In the genomic region with DNA sequence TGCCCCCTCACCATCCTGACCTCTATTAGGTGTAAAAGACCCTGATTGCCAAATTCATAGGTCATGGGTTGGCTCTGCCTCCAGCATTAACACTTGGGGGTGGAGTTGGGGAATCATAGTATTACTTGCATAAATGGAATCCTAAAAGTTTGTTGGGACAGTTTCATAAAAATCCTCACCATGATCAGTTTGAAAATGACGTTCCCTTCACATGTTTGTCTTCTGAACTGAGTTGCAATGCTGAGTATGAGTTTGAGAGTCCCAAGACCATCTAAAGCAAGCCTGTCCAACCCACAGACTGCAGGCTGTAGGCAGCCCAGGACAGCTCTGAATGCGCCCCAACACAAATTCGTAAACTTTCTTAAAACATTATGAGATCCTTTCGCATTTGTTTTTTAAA, we compare ENCODE assay signal across 15 cellular contexts. TPM values are rescaled to one million over a fixed set of nuclear protein-coding genes. Genes with fewer than 3 reads are reported as not detected.
DNase-seq lines count a peak whose midpoint lies in the region; ATAC-seq and TF ChIP-seq lines count a peak whose summit lies in the region.
"Had no signal": no experiment of that assay in that cellular context is flagged by ENCODE, and none has a peak within 500 bp of the region (broad histone marks: within the 10 kb centered on the region; RNA-seq: fewer than 3 reads in every experiment).

No MANE protein-coding gene starts in this region.

- no peaks in the 10 kb centered on the region for H3K9me3 Mint-ChIP-seq in stimulated activated naive CD8-positive, alpha-beta T cell treated with anti-CD3 and anti-CD28 coated beads, Interleukin-15, amount 100 ng/mL, for 72 hours
- H3K9me3 Mint-ChIP-seq: activated naive CD4-positive, alpha-beta T cell treated with anti-CD3 and anti-CD28 coated beads, Interleukin-2, amount 50 U/mL, for 72 hours; memory B cell had no signal

- H3K27me3 ChIP-seq in duodenal mucosa (ENCODE audit: control insufficient read depth in 1 of 2, insufficient read depth in 2 of 2, low read length in 2 of 2) = no peaks in the 10 kb centered on the region
- H3K27me3 ChIP-seq in muscle layer of duodenum (ENCODE audit: low read depth, low read length) = no peaks in the 10 kb centered on the region
- H3K27me3 ChIP-seq in uterus = no peaks in the 10 kb centered on the region
- H3K27me3 ChIP-seq: BE2C had no signal

- intact Hi-C loops in uterus (cut with DNase I; ENCODE audit: low total_unique reads) = no loop called here

- TF ChIP-seq CTCF in uterus (IDR thresholded peaks at IDR 0.05) = no peak

- TF ChIP-seq POLR2A in uterus (IDR thresholded peaks at IDR 0.05) = no peak

- H3K27ac ChIP-seq in duodenal mucosa (ENCODE audit: low read depth, low read length) (peak overlapping the region; percentile 33), muscle layer of duodenum (ENCODE audit: low read length) (peak overlapping the region; percentile 4), uterus (peak overlapping the region; percentile 46 to 65)
- H3K27ac ChIP-seq: SK-N-MC had no signal

- H3K9ac ChIP-seq in duodenal mucosa (ENCODE audit: low read depth in 1 of 2, low read length in 2 of 2) = no peak overlapping the region

- no peaks in the 10 kb centered on the region for H3K36me3 ChIP-seq in duodenal mucosa (ENCODE audit: control insufficient read depth in 1 of 2, insufficient read depth in 2 of 2, low read length in 2 of 2)
- no peaks in the 10 kb centered on the region for H3K36me3 ChIP-seq in muscle layer of duodenum (ENCODE audit: control insufficient read depth in 1 of 2, insufficient read depth in 2 of 2, low read length in 2 of 2)
- H3K36me3 ChIP-seq in uterus = no peaks in the 10 kb centered on the region
- H3K36me3 ChIP-seq: BE2C had no signal

- H3K9me3 ChIP-seq in duodenal mucosa (ENCODE audit: control insufficient read depth in 1 of 2, low read length in 2 of 2) = no peaks in the 10 kb centered on the region
- no peaks in the 10 kb centered on the region for H3K9me3 ChIP-seq in muscle layer of duodenum (ENCODE audit: control insufficient read depth in 1 of 2, low read length in 2 of 2)
- no peaks in the 10 kb centered on the region for H3K9me3 ChIP-seq in uterus
- H3K9me3 ChIP-seq: BE2C had no signal

- peak; percentile 3 for ATAC-seq in stimulated activated naive CD8-positive, alpha-beta T cell treated with anti-CD3 and anti-CD28 coated beads, Interleukin-15, Interleukin-2, amounts not matched to agents 100 U/mL and 50 U/mL, for 24 hours
- ATAC-seq in stimulated activated naive CD8-positive, alpha-beta T cell treated with anti-CD3 and anti-CD28 coated beads, Interleukin-15, amount 100 ng/mL, for 72 hours = no peak
- ATAC-seq in HG02571 (IDR thresholded peaks at IDR 0.05; ENCODE audit: unreplicated experiment) = no peak
- ATAC-seq: activated CD8-positive, alpha-beta memory T cell treated with anti-CD3 and anti-CD28 coated beads, Interleukin-2, amount 10 ng/mL, durations not matched to agents 7 days and 5 days had no signal

- H3K27me3 Mint-ChIP-seq in stimulated activated naive CD8-positive, alpha-beta T cell treated with anti-CD3 and anti-CD28 coated beads, Interleukin-15, amount 100 ng/mL, for 72 hours = no peaks in the 10 kb centered on the region
- H3K27me3 Mint-ChIP-seq: memory B cell had no signal

- H3K4me1 ChIP-seq in duodenal mucosa (ENCODE audit: control insufficient read depth in 1 of 2, insufficient read depth in 2 of 2, low read length in 2 of 2) = peaks cover 35 to 52% of the 10 kb centered on the region in 2 donors
- H3K4me1 ChIP-seq in muscle layer of duodenum (ENCODE audit: control insufficient read depth in 1 of 2, insufficient read depth in 2 of 2, low read length in 2 of 2) = peaks cover 18 to 48% of the 10 kb centered on the region in 2 donors
- H3K4me1 ChIP-seq in uterus = no peaks in the 10 kb centered on the region

- H3K4me1 Mint-ChIP-seq in stimulated activated naive CD8-positive, alpha-beta T cell treated with anti-CD3 and anti-CD28 coated beads, Interleukin-15, amount 100 ng/mL, for 72 hours = peaks cover 85% of the 10 kb centered on the region

- H3K4me3 ChIP-seq in duodenal mucosa (ENCODE audit: low read depth in 1 of 2, low read length in 2 of 2) (no peak overlapping the region), muscle layer of duodenum (ENCODE audit: low read depth in 1 of 2, low read length in 2 of 2) (no peak overlapping the region), uterus (no peak overlapping the region)
- H3K4me3 ChIP-seq: SK-N-MC had no signal

- no peak for DNase-seq in stimulated activated naive CD8-positive, alpha-beta T cell treated with anti-CD3 and anti-CD28 coated beads, Interleukin-15, Interleukin-2, amounts not matched to agents 100 U/mL and 50 U/mL, for 24 hours
- no peak for DNase-seq in stimulated activated naive CD8-positive, alpha-beta T cell treated with anti-CD3 and anti-CD28 coated beads, Interleukin-15, amount 100 ng/mL, for 72 hours
- no peak for DNase-seq in uterus
- DNase-seq in NCI-H2171 (lab: John Stamatoyannopoulos, UW) = no peak
- no peak for DNase-seq in GM19238 (ENCODE audit: insufficient read length, low spot score)
- DNase-seq: activated CD8-positive, alpha-beta memory T cell treated with anti-CD3 and anti-CD28 coated beads, Interleukin-2, amount 10 ng/mL, durations not matched to agents 7 days and 5 days; BE2C; cerebellar nuclear complex; MV-4-11 had no signal

- H3K4me3 Mint-ChIP-seq in stimulated activated naive CD8-positive, alpha-beta T cell treated with anti-CD3 and anti-CD28 coated beads, Interleukin-15, amount 100 ng/mL, for 72 hours = no peak overlapping the region
- H3K4me3 Mint-ChIP-seq: activated CD8-positive, alpha-beta memory T cell treated with anti-CD3 and anti-CD28 coated beads, Interleukin-2, amount 10 ng/mL, durations not matched to agents 7 days and 5 days; memory B cell had no signal

- peak overlapping the region in 1 of 2 donors; percentile 63 for H3K27ac Mint-ChIP-seq in stimulated activated naive CD8-positive, alpha-beta T cell treated with anti-CD3 and anti-CD28 coated beads, Interleukin-15, amount 100 ng/mL, for 72 hours
- H3K27ac Mint-ChIP-seq: activated CD8-positive, alpha-beta memory T cell treated with anti-CD3 and anti-CD28 coated beads, Interleukin-2, amount 10 ng/mL, durations not matched to agents 7 days and 5 days; activated naive CD4-positive, alpha-beta T cell treated with anti-CD3 and anti-CD28 coated beads, Interleukin-2, amount 50 U/mL, for 72 hours; memory B cell had no signal

RNA-seq across cellular contexts. Expression of a gene that starts 36.9 kb away (rescaled TPM):
- total RNA-seq in uterus = 100 to 1,000 TPM in 3 of 4 donors, 10 to 100 TPM in 1; 52.4 to 283 (median 148) TPM

Comparison
In these comparisons a context has a peak if more than half of its experiments do, and no peak if none do; other contexts are left out.
1. H3K27ac ChIP-seq: peak in every context shown above with its lines; median percentile 56 in uterus; 33 in duodenal mucosa; 4 in muscle layer of duodenum.